ENCODE assay signal across 28 cellular contexts in the genomic region with DNA sequence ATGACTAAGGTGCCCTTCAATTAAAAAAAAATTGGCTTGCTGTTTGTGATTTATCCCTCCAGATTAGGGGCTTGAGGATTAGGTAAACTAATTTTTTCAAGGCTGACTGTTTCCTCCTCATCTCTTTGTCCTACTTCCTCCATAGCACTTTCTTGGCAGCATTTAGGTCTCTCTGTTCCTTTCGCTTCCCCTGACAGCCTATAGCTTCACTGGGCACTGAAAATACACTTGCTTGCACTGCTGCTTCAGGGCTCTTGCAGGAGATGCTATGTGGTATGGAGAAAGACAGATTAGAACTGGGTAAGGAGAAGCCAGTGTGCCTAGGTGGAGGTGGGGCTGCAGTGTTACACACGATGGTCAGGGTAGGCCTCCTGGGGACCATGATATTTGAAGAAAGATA.
"Had no signal": no experiment of that assay in that cellular context is flagged by ENCODE, and none has a peak within 500 bp of the region (broad histone marks: within the 10 kb centered on the region; RNA-seq: fewer than 3 reads in every experiment).

No MANE protein-coding gene starts in this region.

- H3K27me3 ChIP-seq: adrenal gland, body of pancreas, dorsolateral prefrontal cortex, gastroesophageal sphincter, right atrium auricular region, vagina had no signal

- H3K4me2 ChIP-seq: smooth muscle cell had no signal

- H2AFZ ChIP-seq: parathyroid adenoma had no signal

- H3K4me1 ChIP-seq: adrenal gland, body of pancreas, gastroesophageal sphincter, parathyroid adenoma, right atrium auricular region, vagina had no signal

- H3K27ac ChIP-seq: adrenal gland, body of pancreas, coronary artery, gastroesophageal sphincter, parathyroid adenoma, right atrium auricular region, vagina had no signal

- DNase-seq: activated B cell treated with CpG ODN at 0.5 μM for 24 hours; activated CD8-positive, alpha-beta memory T cell treated with anti-CD3 and anti-CD28 coated beads, Interleukin-2, amount 10 ng/mL, durations not matched to agents 7 days and 5 days; activated CD8-positive, alpha-beta T cell treated with anti-CD3 and anti-CD28 coated beads, Interleukin-2, amount 10 ng/mL, durations not matched to agents 7 days and 5 days; activated naive CD4-positive, alpha-beta T cell treated with anti-CD3 and anti-CD28 coated beads for 36 hours; activated naive CD8-positive, alpha-beta T cell treated with anti-CD3 and anti-CD28 coated beads for 36 hours; activated T-cell treated with anti-CD3 and anti-CD28 coated beads, Interleukin-2, amount 50 U/mL, for 72 hours; adrenal gland; aorta; body of pancreas; dorsolateral prefrontal cortex; effector memory CD8-positive, alpha-beta T cell; erythroblast; hippocampal formation; left cardiac atrium; left ventricle myocardium superior; naive thymus-derived CD4-positive, alpha-beta T cell; occipital lobe; stimulated activated CD4-positive, alpha-beta T cell treated with anti-CD3 and anti-CD28 coated beads, Interleukin-1b, Interleukin-23, amount 100 ng/mL, for 48 hours; stimulated activated CD4-positive, alpha-beta T cell treated with anti-CD3 and anti-CD28 coated beads, Interleukin-4, amount 100 ng/mL, for 4 hours; stimulated activated CD8-positive, alpha-beta memory T cell treated with anti-CD3 and anti-CD28 coated beads, Interleukin-4, amount 100 ng/mL, for 48 hours; stimulated activated naive CD8-positive, alpha-beta T cell treated with anti-CD3 and anti-CD28 coated beads, Interleukin-15, amount 100 ng/mL, for 72 hours; T-helper 2 cell had no signal

- H3K79me2 ChIP-seq: parathyroid adenoma had no signal

- H3K9me3 ChIP-seq: adrenal gland, body of pancreas, gastroesophageal sphincter, right atrium auricular region, vagina had no signal

- H3K9ac ChIP-seq: parathyroid adenoma had no signal

- H3K4me3 ChIP-seq: adrenal gland, body of pancreas, coronary artery, dorsolateral prefrontal cortex, gastroesophageal sphincter, right atrium auricular region, smooth muscle cell, vagina had no signal

- H3K36me3 ChIP-seq: adrenal gland, gastroesophageal sphincter, right atrium auricular region, vagina had no signal
